In the genomic region with DNA sequence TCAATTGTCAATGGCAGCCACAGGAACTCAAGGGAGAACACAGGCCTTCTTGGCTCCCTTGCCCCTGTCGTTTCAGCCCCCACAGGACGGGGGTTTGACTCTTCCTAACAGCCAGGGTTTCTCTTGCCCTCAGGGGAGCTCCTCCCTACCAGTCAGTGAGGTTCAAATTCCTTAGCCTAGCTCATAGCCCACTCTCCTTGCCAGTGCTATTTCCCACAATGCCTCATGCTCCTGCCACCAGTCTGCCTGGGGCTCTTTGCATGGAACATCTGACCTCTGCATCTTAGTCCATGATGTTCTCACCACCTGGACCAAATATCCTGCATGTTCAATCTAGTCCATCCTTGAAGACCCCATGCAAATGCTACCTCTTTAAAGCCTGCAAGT, we compare ENCODE assay signal across 1 cellular context.
TF ChIP-seq lines count a peak whose summit lies in the region.

No MANE protein-coding gene starts in this region.

TF ChIP-seq in H1, 55 proteins besides CTCF, POLR2A, EP300 and RAD21:
- TF ChIP-seq, protein P1, sequence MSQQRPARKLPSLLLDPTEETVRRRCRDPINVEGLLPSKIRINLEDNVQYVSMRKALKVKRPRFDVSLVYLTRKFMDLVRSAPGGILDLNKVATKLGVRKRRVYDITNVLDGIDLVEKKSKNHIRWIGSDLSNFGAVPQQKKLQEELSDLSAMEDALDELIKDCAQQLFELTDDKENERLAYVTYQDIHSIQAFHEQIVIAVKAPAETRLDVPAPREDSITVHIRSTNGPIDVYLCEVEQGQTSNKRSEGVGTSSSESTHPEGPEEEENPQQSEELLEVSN (IDR thresholded peaks at IDR 0.05) = no peak
- no peak for TF ChIP-seq CHD2 (IDR thresholded peaks at IDR 0.05; ENCODE audit: low read length)
- TF ChIP-seq SIN3A (conservative IDR thresholded peaks at IDR 0.05 in 1 of 2, IDR thresholded peaks at IDR 0.05 in 1 of 2; ENCODE audit: low read depth in 1 of 2, low read length in 2 of 2) = no peak
- TF ChIP-seq HDAC2 (IDR thresholded peaks at IDR 0.05; ENCODE audit: borderline replicate concordance in 1 of 2, low read depth in 2 of 2, low read length in 2 of 2) = no peak
- TF ChIP-seq, protein P2, sequence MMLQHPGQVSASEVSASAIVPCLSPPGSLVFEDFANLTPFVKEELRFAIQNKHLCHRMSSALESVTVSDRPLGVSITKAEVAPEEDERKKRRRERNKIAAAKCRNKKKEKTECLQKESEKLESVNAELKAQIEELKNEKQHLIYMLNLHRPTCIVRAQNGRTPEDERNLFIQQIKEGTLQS (IDR thresholded peaks at IDR 0.05; ENCODE audit: insufficient read depth, low read depth, low read length) = no peak
- TF ChIP-seq PHF8 (conservative IDR thresholded peaks at IDR 0.05; ENCODE audit: low read depth, low read length) = no peak
- no peak for TF ChIP-seq SAP30 (IDR thresholded peaks at IDR 0.05; ENCODE audit: insufficient read depth, insufficient replicate concordance, low read length)
- TF ChIP-seq KDM5A (IDR thresholded peaks at IDR 0.05; ENCODE audit: low read length) = no peak
- TF ChIP-seq SP1 (IDR thresholded peaks at IDR 0.05; ENCODE audit: low read depth, low read length) = no peak
- no peak for TF ChIP-seq EZH2 (IDR thresholded peaks at IDR 0.05; ENCODE audit: low read depth, low read length, severe bottlenecking)
- no peak for TF ChIP-seq POU5F1 (IDR thresholded peaks at IDR 0.05; ENCODE audit: low read depth, low read length)
- TF ChIP-seq GTF2F1 (IDR thresholded peaks at IDR 0.05; ENCODE audit: borderline replicate concordance, low read depth, low read length) = no peak
- TF ChIP-seq ZNF274 (IDR thresholded peaks at IDR 0.05; ENCODE audit: borderline replicate concordance, extremely low read depth, low read length) = no peak
- TF ChIP-seq MAFK (IDR thresholded peaks at IDR 0.05; ENCODE audit: low read depth, low read length) = no peak
- no peak for TF ChIP-seq SP4 (IDR thresholded peaks at IDR 0.05; ENCODE audit: low read length)
- no peak for TF ChIP-seq CBX5 (IDR thresholded peaks at IDR 0.05; ENCODE audit: low read depth, low read length)
- no peak for TF ChIP-seq USF2 (IDR thresholded peaks at IDR 0.05; ENCODE audit: low read length)
- TF ChIP-seq SUZ12 (IDR thresholded peaks at IDR 0.05; ENCODE audit: low read length) = no peak
- TF ChIP-seq CREB1 (IDR thresholded peaks at IDR 0.05) = no peak
- no peak for TF ChIP-seq JUN (IDR thresholded peaks at IDR 0.05; ENCODE audit: low read depth, low read length)
